15 cellular contexts compared by ENCODE assay signal in the genomic region with DNA sequence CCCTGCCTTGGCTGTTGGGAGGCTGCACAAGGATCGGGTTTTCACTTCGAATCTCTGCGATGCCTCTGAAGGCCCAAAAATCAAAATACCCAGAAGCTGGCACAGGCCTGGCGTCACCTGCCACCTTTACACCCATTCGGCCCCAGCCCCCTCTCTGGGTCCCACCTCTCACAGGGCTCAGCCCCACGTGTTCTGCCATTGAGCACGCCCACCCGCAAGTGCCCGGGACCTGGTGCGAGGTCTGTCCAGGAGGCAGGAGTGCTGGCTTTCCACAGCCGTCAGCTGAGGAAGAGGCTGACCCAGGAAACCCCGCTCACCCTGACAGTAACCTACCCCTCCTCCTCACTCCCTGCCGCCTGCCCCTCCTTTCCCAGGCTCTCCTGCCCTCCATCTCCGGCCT. TPM values are rescaled to one million over a fixed set of nuclear protein-coding genes. Genes with fewer than 3 reads are reported as not detected.
DNase-seq lines count a peak whose midpoint lies in the region; ATAC-seq, FAIRE-seq and TF ChIP-seq lines count a peak whose summit lies in the region.
"Had no signal": no experiment of that assay in that cellular context is flagged by ENCODE, and none has a peak within 500 bp of the region (broad histone marks: within the 10 kb centered on the region; RNA-seq: fewer than 3 reads in every experiment).

No MANE protein-coding gene starts in this region.

- H2BK20ac ChIP-seq in H9 (ENCODE audit: low read depth, low read length, poor library complexity, severe bottlenecking): no peak overlapping the region

- H3K4me1 ChIP-seq in DND-41 (ENCODE audit: insufficient read depth, low read length): no peaks in the 10 kb centered on the region
- H3K4me1 ChIP-seq in H9 (ENCODE audit: insufficient read depth, low read length): peaks cover 4% of the 10 kb centered on the region; the same call in 1 of the 2 replicates
- H3K4me1 ChIP-seq in K562 (replicated peaks in 1 of 2; ENCODE audit: control insufficient read depth in 2 of 2, insufficient read depth in 2 of 2, low read length in 2 of 2): peaks cover 0 to 6% of the 10 kb centered on the region in 2 experiments; a peak in 2 of 5 replicates
- H3K4me1 ChIP-seq: BE2C had no signal

- no peak overlapping the region for H2BK15ac ChIP-seq in H9 (ENCODE audit: low read depth, low read length)

- H4K5ac ChIP-seq in H9 (ENCODE audit: insufficient read length, low read depth, low read length): no peak overlapping the region

- no peak overlapping the region for H2AK5ac ChIP-seq in H9 (ENCODE audit: insufficient read length, low read length)

- TF ChIP-seq RAD21 in K562 (CRISPR knock-in tag; conservative IDR thresholded peaks at IDR 0.05 in 1 of 2, IDR thresholded peaks at IDR 0.05 in 1 of 2): no peak

- H3K23me2 ChIP-seq in H9 (ENCODE audit: insufficient read length, low read depth, low read length, poor library complexity, severe bottlenecking): no peaks in the 10 kb centered on the region

- no TSS peak for BruUV-seq in K562 (replicated peaks; lab: Mats Ljungman, UMichigan)

- POLR2A ChIA-PET in K562 (lab: Yijun Ruan, JAX): interaction anchor here (0.8 to 3.0 kb wide), 6 partner anchors 8 to 62 kb away, joined by 3 to 13 read pairs (median 5); no protein-coding TSS in a partner anchor

- no peak overlapping the region for H3T11ph ChIP-seq in H9 (ENCODE audit: low read length)

- FAIRE-seq in K562 (lab: Jason Lieb, UNC): no peak
- FAIRE-seq: HTR-8/SVneo had no signal

- H4K20me1 ChIP-seq in DND-41 (ENCODE audit: insufficient read depth, low read length): peaks cover 96% of the 10 kb centered on the region
- peaks cover 6% of the 10 kb centered on the region for H4K20me1 ChIP-seq in H9 (ENCODE audit: control insufficient read depth, insufficient read depth, insufficient read length)
- H4K20me1 ChIP-seq in K562 (replicated peaks; ENCODE audit: control insufficient read depth, insufficient read depth, low read length): peaks cover 31% of the 10 kb centered on the region

- no peaks in the 10 kb centered on the region for H3K9me1 ChIP-seq in K562 (ENCODE audit: control insufficient read depth, insufficient read depth, low read length)

- H3K14ac ChIP-seq in H9 (ENCODE audit: insufficient read depth, low read length): no peak overlapping the region

- no peak overlapping the region for H3K4me2 ChIP-seq in DND-41 (ENCODE audit: insufficient read depth, low read length)
- H3K4me2 ChIP-seq in H9 (ENCODE audit: insufficient read depth, insufficient read length, low read length): no peak overlapping the region
- H3K4me2 ChIP-seq in K562 (ENCODE audit: insufficient read depth, low read length): no peak overlapping the region

- TF ChIP-seq EP300 in K562 (IDR thresholded peaks at IDR 0.05; ENCODE audit: low read length): no peak

- H2BK120ac ChIP-seq in H9 (ENCODE audit: low read depth, low read length, poor library complexity, severe bottlenecking): no peak overlapping the region

- no peak overlapping the region for H3K18ac ChIP-seq in H9 (ENCODE audit: insufficient read length, low read depth, low read length)

- no peak overlapping the region for H3K4ac ChIP-seq in H9 (ENCODE audit: low read depth, low read length)

- TF ChIP-seq CTCF in DND-41 (IDR thresholded peaks at IDR 0.05; ENCODE audit: borderline replicate concordance, extremely low read depth, low read length, poor library complexity, severe bottlenecking) (no peak), H9 (conservative IDR thresholded peaks at IDR 0.05) (no peak), K562 (IDR thresholded peaks at IDR 0.05 in 2 of 3, conservative IDR thresholded peaks at IDR 0.05 in 1 of 3; ENCODE audit: insufficient read depth in 2 of 3, low read depth in 1 of 3, low read length in 3 of 3) (no peak), progenitor cell of endocrine pancreas (IDR thresholded peaks at IDR 0.05; ENCODE audit: unreplicated experiment) (no peak)

- H2AFZ ChIP-seq in DND-41 (ENCODE audit: low read depth, low read length) (no peak overlapping the region), H9 (ENCODE audit: low read length) (no peak overlapping the region), K562 (ENCODE audit: low read depth, low read length) (no peak overlapping the region)

- no peak overlapping the region for H4K91ac ChIP-seq in H9 (ENCODE audit: insufficient read length, low read depth, low read length)

- H3K36me3 ChIP-seq in DND-41 (ENCODE audit: insufficient read depth, low read length) (peaks cover 97% of the 10 kb centered on the region), K562 (ENCODE audit: control insufficient read depth, insufficient read depth, low read length) (peaks cover 97% of the 10 kb centered on the region)

- DNase-seq in DND-41: no peak
- no peak for DNase-seq in H9
- DNase-seq in K562 (ENCODE audit: extremely low read depth in 1 of 4, low spot score in 3 of 4): no peak
- no peak for DNase-seq in progenitor cell of endocrine pancreas (ENCODE audit: low spot score, unreplicated experiment)
- DNase-seq in NCI-H82 treated with DMSO at 0.1 percent for 48 hours (lab: John Stamatoyannopoulos, UW; ENCODE audit: unreplicated experiment): no peak
- DNase-seq in dermis blood vessel endothelial cell: no peak
- DNase-seq in NCI-H446 (lab: John Stamatoyannopoulos, UW): no peak
- DNase-seq: BE2C; CD8-positive, alpha-beta memory T cell; GF-D8; KBM-7; NCI-H1048; NCI-H446 treated with DMSO at 0.1 percent for 48 hours; NCI-H748 treated with DMSO at 0.1 percent for 48 hours had no signal

- CTCF ChIA-PET in K562 (lab: Yijun Ruan, JAX; ENCODE audit: low intra/inter-chr PET ratio): no interaction called here

- peaks cover 90% of the 10 kb centered on the region for H3K79me2 ChIP-seq in DND-41 (ENCODE audit: insufficient read depth, low read length)
- peaks cover 47% of the 10 kb centered on the region; the same call in 1 of the 2 replicates for H3K79me2 ChIP-seq in H9 (ENCODE audit: insufficient read depth, low read length)
- peaks cover 53% of the 10 kb centered on the region for H3K79me2 ChIP-seq in K562 (ENCODE audit: control insufficient read depth, insufficient read depth, low read length)

- H3K9ac ChIP-seq in DND-41 (ENCODE audit: low read depth, low read length): no peak overlapping the region
- no peak overlapping the region for H3K9ac ChIP-seq in H9 (ENCODE audit: extremely low read depth, insufficient read length, low read length)
- H3K9ac ChIP-seq in K562 (ENCODE audit: insufficient read depth in 1 of 2, low read depth in 2 of 2, low read length in 2 of 2): no peak overlapping the region; a peak in 1 of 4 replicates

- no peak overlapping the region for H4K8ac ChIP-seq in H9 (replicated peaks; ENCODE audit: insufficient read length, low read depth, low read length)

- H3K36me3 Mint-ChIP-seq in H9 (ENCODE audit: insufficient read depth in 1 of 3, low read depth in 3 of 3) (peaks cover 64 to 95% (median 90%) of the 10 kb centered on the region in 3 experiments), progenitor cell of endocrine pancreas (ENCODE audit: insufficient read depth) (peaks cover 37% of the 10 kb centered on the region)

- no peak overlapping the region for H3K23ac ChIP-seq in H9 (ENCODE audit: insufficient read length, low read depth, low read length)

- intact Hi-C loops in K562 (cut with micrococcal nuclease): no loop called here

- WGBS in H9 (ENCODE audit: extremely low coverage, insufficient read length, low lambda C conversion rate): no CpG with 5 or more reads among the region's 14 CpGs
- WGBS in K562 (ENCODE audit: insufficient coverage, low coverage, missing lambda C conversion rate): 94% methylated on average over 12 of the region's 14 CpGs

- no peak overlapping the region for H2BK12ac ChIP-seq in H9 (ENCODE audit: insufficient read length, low read depth, low read length)

- H3K4me1 Mint-ChIP-seq in H9 (peaks cover 22 to 28% of the 10 kb centered on the region in 2 experiments), progenitor cell of endocrine pancreas (ENCODE audit: low read depth) (peaks cover 8% of the 10 kb centered on the region)

- peaks cover 13% of the 10 kb centered on the region for H3K79me1 ChIP-seq in H9 (ENCODE audit: insufficient read depth, low read depth, low read length, poor library complexity, severe bottlenecking)

- H3K27ac Mint-ChIP-seq in H9 (peak overlapping the region; percentile 72 to 93 (median 91); a peak in 5 of 7 replicates), progenitor cell of endocrine pancreas (peak overlapping the region; percentile 86)

- H3K4me3 Mint-ChIP-seq in H9 (peak overlapping the region in 1 of 2 experiments; percentile 25; a peak in 1 of 5 replicates), progenitor cell of endocrine pancreas (ENCODE audit: low read depth) (no peak overlapping the region)
- H3K4me3 Mint-ChIP-seq: CD8-positive, alpha-beta memory T cell had no signal

- H3K9me3 Mint-ChIP-seq in H9: no peaks in the 10 kb centered on the region
- no peaks in the 10 kb centered on the region for H3K9me3 Mint-ChIP-seq in progenitor cell of endocrine pancreas (ENCODE audit: low read depth)
- H3K9me3 Mint-ChIP-seq: CD8-positive, alpha-beta memory T cell had no signal

- no peak overlapping the region for H2BK5ac ChIP-seq in H9 (ENCODE audit: insufficient read length, low read length)

- H3K9me3 ChIP-seq in DND-41 (ENCODE audit: insufficient read depth, low read length, severe bottlenecking) (no peaks in the 10 kb centered on the region), H9 (ENCODE audit: control insufficient read depth, low read depth, low read length) (no peaks in the 10 kb centered on the region), K562 (replicated peaks; ENCODE audit: control insufficient read depth, insufficient read depth, low read depth, low read length) (no peaks in the 10 kb centered on the region)
- H3K9me3 ChIP-seq: BE2C had no signal

- no peak overlapping the region for H3K56ac ChIP-seq in H9 (ENCODE audit: insufficient read length, low read depth, low read length)

- TF ChIP-seq POLR2A in K562 (conservative IDR thresholded peaks at IDR 0.05): 0 out of 2 replicates have a peak, but pooled peaks have one; percentile 24

- in situ Hi-C loops in K562 (cut with MboI): no loop called here

- H3K27ac ChIP-seq in DND-41 (ENCODE audit: low read length): no peak overlapping the region
- no peak overlapping the region for H3K27ac ChIP-seq in H9 (ENCODE audit: insufficient read length, low read depth, low read length)
- no peak overlapping the region for H3K27ac ChIP-seq in K562 (ENCODE audit: extremely low read depth, low read depth, low read length)

- ATAC-seq in DND-41 (ENCODE audit: insufficient read depth, low read depth) (peak; percentile 23; the same call in 1 of the 3 replicates), K562 (peak; percentile 6; the same call in 2 of the 3 replicates)

- H3K27me3 ChIP-seq in DND-41 (ENCODE audit: insufficient read depth, low read length, poor library complexity) (no peaks in the 10 kb centered on the region), H9 (ENCODE audit: insufficient read depth, low read length) (no peaks in the 10 kb centered on the region), K562 (ENCODE audit: control insufficient read depth in 2 of 2, insufficient read depth in 2 of 2, low read length in 2 of 2) (no peaks in the 10 kb centered on the region)
- H3K27me3 ChIP-seq: BE2C had no signal

- H3K27me3 Mint-ChIP-seq in H9 (ENCODE audit: low read depth) (no peaks in the 10 kb centered on the region; the same call in 1 of the 2 replicates), progenitor cell of endocrine pancreas (no peaks in the 10 kb centered on the region)
- H3K27me3 Mint-ChIP-seq: CD8-positive, alpha-beta memory T cell had no signal

- H3K4me3 ChIP-seq in DND-41 (ENCODE audit: low read depth in 1 of 2, low read length in 2 of 2) (no peak overlapping the region), K562 (no peak overlapping the region)

RNA-seq across cellular contexts. Expression of gene RCC2, which starts 13.7 kb away (rescaled TPM):
- total RNA-seq in H9 (2021) (473 and 474 TPM in 2 replicates), K562 (2014; rRNA removed) (111 and 116 TPM in 2 replicates), K562 (2014; rRNA removed; fragmentation: Illumina TruSeq; extraction: Trizol) (108 and 111 TPM in 2 replicates), K562 (2015; rRNA removed; fragmentation: Illumina TruSeq; extraction: Trizol) (116 and 117 TPM in 2 replicates), K562 (2021) (258 and 292 TPM in 2 replicates), progenitor cell of endocrine pancreas (193 and 196 TPM in 2 replicates), dermis blood vessel endothelial cell (118 and 122 TPM in 2 replicates)
- 86.3 and 153 TPM in 2 replicates for total RNA-seq in K562 (2011; cell fraction: chromatin; rRNA removed; ENCODE audit: low replicate concordance)
- 101 and 112 TPM in 2 replicates for total RNA-seq in K562 (2011; cell fraction: nucleolus; rRNA removed)
- total RNA-seq in K562 (2011; cell fraction: nucleoplasm; rRNA removed): 95.8 and 102 TPM in 2 replicates
- polyA plus RNA-seq in K562 (2011; rRNA removed) (59.5 and 105 TPM in 2 replicates), K562 (2014; fragmentation: Illumina TruSeq; extraction: Trizol) (209 and 213 TPM in 2 replicates), K562 (2014; fragmentation: Nextera tagmentation; extraction: Ambion mirVana) (100 to 1,000 TPM in 1 of 2 experiments, 10 to 100 TPM in 1; 31.8 to 203 TPM), K562 (2014; rRNA removed) (135 and 139 TPM in 2 replicates)
- polyA plus RNA-seq in K562 (2011; cell fraction: cytosol; rRNA removed): 92.9 and 111 TPM in 2 replicates
- 136 and 155 TPM in 2 replicates for polyA plus RNA-seq in K562 (2011; cell fraction: nucleus; rRNA removed)
- 151 and 181 TPM in 2 replicates for polyA plus RNA-seq in K562 (2012)
- 69.1 and 75.9 TPM in 2 replicates for polyA minus RNA-seq in K562 (2011; rRNA and poly(A)+ RNA removed)
- polyA minus RNA-seq in K562 (2011; cell fraction: cytosol; rRNA and poly(A)+ RNA removed): 121 and 149 TPM in 2 replicates
- 21.8 and 35.7 TPM in 2 replicates for polyA minus RNA-seq in K562 (2011; cell fraction: nucleus; rRNA and poly(A)+ RNA removed)

RNA-seq across cellular contexts. Expression of gene PADI6, which starts 53.8 kb away (rescaled TPM):
- not detected in 2 replicates for total RNA-seq in H9 (2021)
- not detected in 2 replicates for total RNA-seq in K562 (2011; cell fraction: chromatin; rRNA removed; ENCODE audit: low replicate concordance)
- not detected in 2 replicates for total RNA-seq in K562 (2011; cell fraction: nucleolus; rRNA removed)
- not detected in 2 replicates for total RNA-seq in K562 (2011; cell fraction: nucleoplasm; rRNA removed)
- total RNA-seq in K562 (2014; rRNA removed): not detected in 2 replicates
- not detected in 2 replicates for total RNA-seq in K562 (2014; rRNA removed; fragmentation: Illumina TruSeq; extraction: Trizol)
- not detected in 2 replicates for total RNA-seq in K562 (2015; rRNA removed; fragmentation: Illumina TruSeq; extraction: Trizol)
- total RNA-seq in K562 (2021): not detected in 2 replicates
- polyA plus RNA-seq in K562 (2011; rRNA removed): not detected in 2 replicates
- not detected in 2 replicates for polyA plus RNA-seq in K562 (2011; cell fraction: cytosol; rRNA removed)
- not detected in 2 replicates for polyA plus RNA-seq in K562 (2011; cell fraction: nucleus; rRNA removed)
- not detected in 2 replicates for polyA plus RNA-seq in K562 (2012)
- polyA plus RNA-seq in K562 (2014; fragmentation: Illumina TruSeq; extraction: Trizol): not detected in 2 replicates
- not detected for polyA plus RNA-seq in K562 (2014; fragmentation: Nextera tagmentation; extraction: Ambion mirVana)
- polyA plus RNA-seq in K562 (2014; rRNA removed): not detected in 2 replicates
- polyA minus RNA-seq in K562 (2011; rRNA and poly(A)+ RNA removed): not detected in 2 replicates
- polyA minus RNA-seq in K562 (2011; cell fraction: cytosol; rRNA and poly(A)+ RNA removed): not detected in 2 replicates
- polyA minus RNA-seq in K562 (2011; cell fraction: nucleus; rRNA and poly(A)+ RNA removed): not detected in 2 replicates
- total RNA-seq in progenitor cell of endocrine pancreas: not detected in 2 replicates
- not detected in 2 replicates for total RNA-seq in dermis blood vessel endothelial cell
- total RNA-seq: CD8-positive, alpha-beta memory T cell had no signal
- polyA plus RNA-seq: CD8-positive, alpha-beta memory T cell had no signal
